In genomic region chr12:51270067-51270846, GRCh38 we compare ENCODE assay signal across 8 cellular contexts. TPM values are rescaled to one million over a fixed set of nuclear protein-coding genes. Genes with fewer than 3 reads are reported as not detected.
DNase-seq lines count a peak whose midpoint lies in the region; ATAC-seq and TF ChIP-seq lines count a peak whose summit lies in the region.

SMAGP (minus strand) TSS chr12:51270415; CDS start chr12:51269278, 1,137 bp downstream.

- DNase-seq in OCI-LY7 (ENCODE audit: low spot score) (peak; percentile 66), activated gamma-delta T cell treated with Interleukin-2 at 50 U/mL for 16 hours (peak; percentile 41), osteoblast (ENCODE audit: insufficient read length, low spot score, missing footprints) (peak; percentile 82), midbrain (lab: John Stamatoyannopoulos, UW) (no peak)

- BruUV-seq in OCI-LY7 (replicated peaks; lab: Mats Ljungman, UMichigan), result no TSS peak

- no peak for TF ChIP-seq POLR2A in gastroesophageal sphincter (IDR thresholded peaks at IDR 0.05)

- TF ChIP-seq CTCF in OCI-LY7 (conservative IDR thresholded peaks at IDR 0.05; ENCODE audit: low read length) (no peak; the same call in 1 of the 2 replicates), gastroesophageal sphincter (IDR thresholded peaks at IDR 0.05) (peak in 1 of 4 experiments; percentile 36), osteoblast (IDR thresholded peaks at IDR 0.05; ENCODE audit: extremely low read depth, low read depth, low read length) (no peak)

- H3K4me1 ChIP-seq in ACC112 (ENCODE audit: control insufficient read depth, insufficient read depth, low read length, unreplicated experiment) (peaks cover 17% of the 10 kb centered on the region), OCI-LY7 (ENCODE audit: insufficient read depth, low read length, poor library complexity, severe bottlenecking) (peaks cover 8% of the 10 kb centered on the region), gastroesophageal sphincter (peaks cover 0 to 20% (median 0%) of the 10 kb centered on the region in 3 donors), osteoblast (ENCODE audit: insufficient read depth, low read length) (peaks cover 21% of the 10 kb centered on the region)

- ATAC-seq in GM18907 (IDR thresholded peaks at IDR 0.05; ENCODE audit: unreplicated experiment) (peak; percentile 70), HG03139 (IDR thresholded peaks at IDR 0.05; ENCODE audit: unreplicated experiment) (peak; percentile 72), gastroesophageal sphincter (peak; percentile 68)

- H3K9me3 ChIP-seq in OCI-LY7 (ENCODE audit: low read length) (no peaks in the 10 kb centered on the region), gastroesophageal sphincter (no peaks in the 10 kb centered on the region), osteoblast (ENCODE audit: low read depth, low read length) (no peaks in the 10 kb centered on the region)

- POLR2A ChIA-PET in OCI-LY7 (lab: Charles Lee), result interaction anchor here (0.7 to 1.0 kb wide), 4 partner anchors 12 to 71 kb away, joined by 3 to 4 read pairs (median 3); no protein-coding TSS in a partner anchor

- no peaks in the 10 kb centered on the region for H3K36me3 ChIP-seq in ACC112 (ENCODE audit: insufficient read depth, low read length)
- H3K36me3 ChIP-seq in OCI-LY7 (ENCODE audit: insufficient read depth, low read length), result no peaks in the 10 kb centered on the region
- H3K36me3 ChIP-seq in gastroesophageal sphincter, result no peaks in the 10 kb centered on the region
- no peaks in the 10 kb centered on the region for H3K36me3 ChIP-seq in osteoblast (ENCODE audit: insufficient read depth, low read length)

- no peak for TF ChIP-seq EP300 in gastroesophageal sphincter (IDR thresholded peaks at IDR 0.05)

- H3K27ac ChIP-seq in ACC112 (ENCODE audit: low read depth, low read length) (peak within 1 kb of the TSS; percentile 73), OCI-LY7 (ENCODE audit: low read depth, low read length, poor library complexity, severe bottlenecking) (no peak within 1 kb of the TSS), gastroesophageal sphincter (peak within 1 kb of the TSS in 3 of 4 donors; percentile 46 to 77 (median 60)), osteoblast (ENCODE audit: low read depth, low read length) (peak within 1 kb of the TSS; percentile 78)

- peak within 1 kb of the TSS; percentile 89 for H3K4me2 ChIP-seq in OCI-LY7 (ENCODE audit: low read length)
- peak within 1 kb of the TSS; percentile 100 for H3K4me2 ChIP-seq in osteoblast (ENCODE audit: insufficient read depth, low read length)

- H4K20me1 ChIP-seq in OCI-LY7 (ENCODE audit: insufficient read depth, low read length), result no peaks in the 10 kb centered on the region
- no peaks in the 10 kb centered on the region for H4K20me1 ChIP-seq in osteoblast (ENCODE audit: insufficient read depth, low read length)

- H3K4me3 ChIP-seq in ACC112 (ENCODE audit: low read depth, low read length) (peak within 1 kb of the TSS; percentile 88), OCI-LY7 (ENCODE audit: low read depth, low read length, poor library complexity, severe bottlenecking) (peak within 1 kb of the TSS; percentile 70), gastroesophageal sphincter (peak within 1 kb of the TSS; percentile 46 to 79), osteoblast (ENCODE audit: insufficient read depth, low read length) (peak within 1 kb of the TSS; percentile 82)

- H3K79me2 ChIP-seq in ACC112 (ENCODE audit: control insufficient read depth, insufficient read depth, low read length, unreplicated experiment) (peaks cover 14% of the 10 kb centered on the region), OCI-LY7 (ENCODE audit: insufficient read depth, low read depth, low read length) (no peaks in the 10 kb centered on the region), osteoblast (ENCODE audit: insufficient read depth, low read length) (peaks cover 38% of the 10 kb centered on the region)

- H3K9me2 ChIP-seq in OCI-LY7 (ENCODE audit: insufficient read depth, low read length), result no peaks in the 10 kb centered on the region

- CTCF ChIA-PET in OCI-LY7 (lab: Charles Lee; ENCODE audit: unreplicated experiment), result interaction anchor here (0.6 to 1.2 kb wide), 2 partner anchors 53 to 71 kb away, joined by 3 to 4 read pairs; no protein-coding TSS in a partner anchor

- H2AFZ ChIP-seq in ACC112 (ENCODE audit: low read length, unreplicated experiment) (peak within 1 kb of the TSS; percentile 80), OCI-LY7 (ENCODE audit: low read length) (peak within 1 kb of the TSS; percentile 57), osteoblast (ENCODE audit: low read length) (peak within 1 kb of the TSS; percentile 86)

- intact Hi-C loops in OCI-LY7 (cut with micrococcal nuclease; ENCODE audit: unreplicated experiment), result loop anchor here (2.0 kb wide), 1 partner anchor 53 kb away; no protein-coding TSS in a partner anchor

- 0% methylated on average over 1 to 8 of the region's 79 CpGs for WGBS in gastroesophageal sphincter (ENCODE audit: low coverage in 1 of 2), 2 donors

- H3K27me3 ChIP-seq in ACC112 (ENCODE audit: insufficient read depth, low read length) (no peaks in the 10 kb centered on the region), gastroesophageal sphincter (peaks cover 38% of the 10 kb centered on the region), osteoblast (ENCODE audit: insufficient read depth, low read length) (no peaks in the 10 kb centered on the region)

RNA-seq across cellular contexts. Expression of gene SMAGP, which starts in this region (rescaled TPM):
- total RNA-seq in OCI-LY7 (2014; rRNA removed; shearing (Covaris generic)), result not detected in 2 replicates
- total RNA-seq in OCI-LY7 (2022) (1.9 and 2.6 TPM in 2 replicates), gastroesophageal sphincter (1 to 10 TPM; 1.2 to 8.0 (median 3.6) TPM), osteoblast (9.8 and 13.6 TPM in 2 replicates)
